7 cellular contexts compared by ENCODE assay signal in the genomic region with DNA sequence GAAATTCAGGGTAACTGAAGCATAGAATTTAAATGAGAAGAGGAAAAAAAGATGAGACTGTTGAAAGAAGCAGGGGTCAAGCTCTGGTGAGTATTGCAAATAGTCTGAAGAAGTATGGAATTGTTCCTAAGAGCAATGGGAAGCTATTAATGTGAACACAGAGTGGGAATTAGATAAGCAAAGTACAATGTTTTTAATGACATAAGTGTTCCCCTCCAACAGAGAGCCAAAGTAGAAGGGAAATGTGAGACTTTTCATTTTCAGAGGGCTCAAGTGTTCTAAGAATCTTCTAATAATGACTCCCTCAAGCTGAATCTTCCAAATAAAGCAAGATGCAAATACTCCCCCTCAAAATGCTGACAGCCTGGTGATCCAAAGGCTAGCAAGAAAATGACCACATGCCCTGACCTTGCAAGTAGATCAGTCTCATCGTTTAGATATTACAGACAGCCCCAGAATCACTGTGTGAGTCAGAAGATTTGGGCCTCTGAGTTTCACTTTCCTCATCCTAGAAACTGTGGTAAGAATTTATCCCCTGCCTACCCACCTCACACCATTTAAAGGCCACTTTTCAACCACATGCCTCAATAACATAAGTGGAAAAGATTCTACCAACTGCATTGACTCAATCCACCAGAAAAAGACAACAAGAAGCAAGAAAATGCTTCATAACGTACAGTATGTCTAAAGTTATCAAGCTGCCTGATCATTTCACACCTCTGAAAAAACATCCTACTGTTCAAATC.
DNase-seq lines count a peak whose midpoint lies in the region; ATAC-seq, FAIRE-seq and TF ChIP-seq lines count a peak whose summit lies in the region.
"Not testable (repeated sequence)": the region's sequence is repeated elsewhere in the genome, so short reads cannot be mapped to it uniquely, and the experiment has no call there.

No MANE protein-coding gene starts in this region.

- RAD21 ChIA-PET in GM12878 (lab: Charles Lee; ENCODE audit: unreplicated experiment) = not testable (repeated sequence)

- not testable (repeated sequence) for H3K4me1 Mint-ChIP-seq in T-helper 1 cell treated with Interleukin-12 subunit alpha and Interleukin-12 subunit beta and Interleukin-4 antibody, amounts not matched to agents 30 μg/mL and 1 μg/mL, for 36 hours (ENCODE audit: low read depth)

- H3K79me2 ChIP-seq in GM12878 (ENCODE audit: control insufficient read depth, insufficient read depth, low read length) = not testable (repeated sequence)

- H3K36me3 ChIP-seq in GM12878 (ENCODE audit: control insufficient read depth in 2 of 2, insufficient read depth in 2 of 2, low read length in 1 of 2); lung (ENCODE audit: control insufficient read depth in 2 of 2, insufficient read depth in 2 of 2, low read length in 2 of 2): not testable (repeated sequence)

- CTCF ChIA-PET in GM12878 (lab: Yijun Ruan, JAX) = not testable (repeated sequence)

- not testable (repeated sequence) for TF ChIP-seq POLR2A in GM12878 (IDR thresholded peaks at IDR 0.05; ENCODE audit: low read depth, low read length)

- not testable (repeated sequence) for H3K4me1 ChIP-seq in GM12878 (ENCODE audit: control insufficient read depth, insufficient read depth, low read length); lung (ENCODE audit: control insufficient read depth in 2 of 2, insufficient read depth in 2 of 2, low read length in 2 of 2)

- not testable (repeated sequence) for BruUV-seq in GM12878 (replicated peaks; lab: Mats Ljungman, UMichigan)

- not testable (repeated sequence) for TF ChIP-seq EP300 in GM12878 (IDR thresholded peaks at IDR 0.05; ENCODE audit: borderline replicate concordance in 1 of 2, control insufficient read depth in 1 of 2, low read depth in 2 of 2, low read length in 2 of 2)

- intact Hi-C loops in GM12878 (cut with micrococcal nuclease; ENCODE audit: unreplicated experiment) = not testable (repeated sequence)

- not testable (repeated sequence) for H3K27ac ChIP-seq in GM12878 (ENCODE audit: control insufficient read depth, insufficient read depth); lung (ENCODE audit: low read depth in 1 of 2, low read length in 1 of 2)

- H3K4me3 ChIP-seq in GM12878, lung: not testable (repeated sequence)

- H3K4me2 ChIP-seq in GM12878 (ENCODE audit: control insufficient read depth, insufficient read depth) = not testable (repeated sequence)

- H3K9me3 Mint-ChIP-seq in T-helper 1 cell treated with Interleukin-12 subunit alpha and Interleukin-12 subunit beta and Interleukin-4 antibody, amounts not matched to agents 30 μg/mL and 1 μg/mL, for 36 hours = not testable (repeated sequence)

- no CpG with 5 or more reads among the region's 2 CpGs for WGBS in GM12878 (ENCODE audit: insufficient coverage, insufficient replicate concordance, low lambda C conversion rate, missing lambda C conversion rate)
- no CpG with 5 or more reads among the region's 2 CpGs for WGBS in lung, 2 donors

- not testable (repeated sequence) for H3K36me3 Mint-ChIP-seq in T-helper 1 cell treated with Interleukin-12 subunit alpha and Interleukin-12 subunit beta and Interleukin-4 antibody, amounts not matched to agents 30 μg/mL and 1 μg/mL, for 36 hours (ENCODE audit: low read depth)

- H3K4me3 Mint-ChIP-seq in T-helper 1 cell treated with Interleukin-12 subunit alpha and Interleukin-12 subunit beta and Interleukin-4 antibody, amounts not matched to agents 30 μg/mL and 1 μg/mL, for 36 hours = not testable (repeated sequence)

- SMC1A ChIA-PET in GM12878 (lab: Charles Lee; ENCODE audit: uncharacterized antibody, unreplicated experiment) = not testable (repeated sequence)

- DNase-seq in GM12878 (ENCODE audit: low read depth, low spot score); lung (ENCODE audit: low spot score): not testable (repeated sequence)

- not testable (repeated sequence) for TF ChIP-seq CTCF in GM12878 (IDR thresholded peaks at IDR 0.05 in 2 of 3, conservative IDR thresholded peaks at IDR 0.05 in 1 of 3; ENCODE audit: control insufficient read depth in 2 of 3, extremely low read depth in 1 of 3, insufficient read depth in 1 of 3, low read depth in 3 of 3, low read length in 3 of 3); lung (IDR thresholded peaks at IDR 0.05; ENCODE audit: control extremely low read depth, extremely low read depth)

- peak overlapping the region; percentile 72 for H3K27ac Mint-ChIP-seq in T-helper 1 cell treated with Interleukin-12 subunit alpha and Interleukin-12 subunit beta and Interleukin-4 antibody, amounts not matched to agents 30 μg/mL and 1 μg/mL, for 36 hours

- not testable (repeated sequence) for H3K9me3 ChIP-seq in GM12878 (replicated peaks; ENCODE audit: control insufficient read depth, insufficient read depth, low read length); lung (ENCODE audit: control insufficient read depth in 2 of 2, insufficient read depth in 1 of 2, low read length in 1 of 2)

- in situ Hi-C loops in GM12878 (cut with MboI) = not testable (repeated sequence)

- not testable (repeated sequence) for FAIRE-seq in GM12878 (lab: Jason Lieb, UNC)

- H3K27me3 ChIP-seq in GM12878 (replicated peaks in 1 of 2; ENCODE audit: control insufficient read depth in 2 of 2, insufficient read depth in 2 of 2, low read length in 1 of 2); lung (ENCODE audit: control insufficient read depth, insufficient read depth): not testable (repeated sequence)

- H3K9ac ChIP-seq in GM12878 (ENCODE audit: control insufficient read depth, insufficient read depth, low read length) = not testable (repeated sequence)

- POLR2A ChIA-PET in GM12878 (lab: Charles Lee) = not testable (repeated sequence)

- H4K20me1 ChIP-seq in GM12878 (ENCODE audit: control insufficient read depth, insufficient read depth) = not testable (repeated sequence)

- H2AFZ ChIP-seq in GM12878 (ENCODE audit: control insufficient read depth, low read depth, low read length) = not testable (repeated sequence)

- not testable (repeated sequence) for TF ChIP-seq RAD21 in GM12878 (IDR thresholded peaks at IDR 0.05; ENCODE audit: insufficient read depth, low read depth, low read length)

- H3K27me3 Mint-ChIP-seq in T-helper 1 cell treated with Interleukin-12 subunit alpha and Interleukin-12 subunit beta and Interleukin-4 antibody, amounts not matched to agents 30 μg/mL and 1 μg/mL, for 36 hours (ENCODE audit: low read depth) = not testable (repeated sequence)

- ATAC-seq in GM18867 (IDR thresholded peaks at IDR 0.05; ENCODE audit: unreplicated experiment) (peak; percentile 65), GM21526 (IDR thresholded peaks at IDR 0.05; ENCODE audit: low FRiP score, unreplicated experiment) (peak; percentile 53), HG02870 (IDR thresholded peaks at IDR 0.05; ENCODE audit: unreplicated experiment) (peak; percentile 64), HG03378 (IDR thresholded peaks at IDR 0.05; ENCODE audit: unreplicated experiment) (peak; percentile 71), GM12878 (peak; percentile 89), lung (ENCODE audit: insufficient read depth, low FRiP score) (peak; percentile 80)
